10 cellular contexts compared by ENCODE assay signal in genomic region chr1:24694380-24694843, GRCh38. TPM values are rescaled to one million over a fixed set of nuclear protein-coding genes. Genes with fewer than 3 reads are reported as not detected.
DNase-seq lines count a peak whose midpoint lies in the region; ATAC-seq, FAIRE-seq and TF ChIP-seq lines count a peak whose summit lies in the region.
"Had no signal": no experiment of that assay in that cellular context is flagged by ENCODE, and none has a peak within 500 bp of the region (broad histone marks: within the 10 kb centered on the region; RNA-seq: fewer than 3 reads in every experiment).

No MANE protein-coding gene starts in this region.

- peaks cover 8% of the 10 kb centered on the region for H3K4me1 Mint-ChIP-seq in astrocyte (ENCODE audit: low read depth, unreplicated experiment)
- peaks cover 8 to 32% of the 10 kb centered on the region in 2 donors for H3K4me1 Mint-ChIP-seq in natural killer cell treated with Interleukin-12 subunit alpha and Interleukin-12 subunit beta and Interleukin-15 and Interleukin-18, amount 100 ng/mL, for 72 hours (ENCODE audit: low read depth in 2 of 2)

- peak overlapping the region; percentile 12 for H3K27ac Mint-ChIP-seq in astrocyte (ENCODE audit: unreplicated experiment)
- peak overlapping the region; percentile 69 to 99 for H3K27ac Mint-ChIP-seq in natural killer cell treated with Interleukin-12 subunit alpha and Interleukin-12 subunit beta and Interleukin-15 and Interleukin-18, amount 100 ng/mL, for 72 hours

- ATAC-seq in natural killer cell treated with Interleukin-12 subunit alpha and Interleukin-12 subunit beta and Interleukin-15 and Interleukin-18, amount 100 ng/mL, for 72 hours = peak; percentile 80 to 94
- ATAC-seq in GM19455 (IDR thresholded peaks at IDR 0.05; ENCODE audit: unreplicated experiment) (no peak), HG02885 (IDR thresholded peaks at IDR 0.05; ENCODE audit: poor library complexity, unreplicated experiment) (no peak)

- no peak overlapping the region for H3K4me3 Mint-ChIP-seq in astrocyte (ENCODE audit: unreplicated experiment)
- peak overlapping the region; percentile 72 for H3K4me3 Mint-ChIP-seq in natural killer cell treated with Interleukin-12 subunit alpha and Interleukin-12 subunit beta and Interleukin-15 and Interleukin-18, amount 100 ng/mL, for 72 hours

- TF ChIP-seq CTCF in GM12865 (IDR thresholded peaks at IDR 0.05; ENCODE audit: insufficient read depth, low read depth, low read length, missing control alignments) (no peak), astrocyte (IDR thresholded peaks at IDR 0.05; ENCODE audit: insufficient read depth, low read depth, low read length) (no peak), tibial artery (IDR thresholded peaks at IDR 0.05) (no peak)

- no peak overlapping the region for H3K9ac ChIP-seq in astrocyte (ENCODE audit: low read length)

- H3K4me3 ChIP-seq in GM12865 (ENCODE audit: low read depth, low read length) (no peak overlapping the region), astrocyte (ENCODE audit: insufficient read depth, low read depth, low read length) (no peak overlapping the region), tibial artery (no peak overlapping the region)
- H3K4me3 ChIP-seq: SJSA1 had no signal

- H3K27ac ChIP-seq in astrocyte (ENCODE audit: low read depth, low read length) (no peak overlapping the region), tibial artery (no peak overlapping the region)
- H3K27ac ChIP-seq: SJSA1 had no signal

- H3K36me3 ChIP-seq in astrocyte (ENCODE audit: insufficient read depth, low read length) = no peaks in the 10 kb centered on the region
- H3K36me3 ChIP-seq in tibial artery = no peaks in the 10 kb centered on the region
- H3K36me3 ChIP-seq: SJSA1 had no signal

- intact Hi-C loops in tibial artery (cut with DNase I; ENCODE audit: low total_unique reads) = loop anchor here (10.0 kb wide), 1 partner anchor 50 kb away; the partner anchor contains the start of gene CLIC4

- peaks cover 5% of the 10 kb centered on the region for H3K9me3 Mint-ChIP-seq in astrocyte (ENCODE audit: unreplicated experiment)
- H3K9me3 Mint-ChIP-seq in natural killer cell treated with Interleukin-12 subunit alpha and Interleukin-12 subunit beta and Interleukin-15 and Interleukin-18, amount 100 ng/mL, for 72 hours = no peaks in the 10 kb centered on the region

- H3K27me3 ChIP-seq in astrocyte (ENCODE audit: insufficient read depth, low read length) (no peaks in the 10 kb centered on the region), tibial artery (no peaks in the 10 kb centered on the region)
- H3K27me3 ChIP-seq: SJSA1 had no signal

- DNase-seq in GM12865 (ENCODE audit: low read depth) (peak; percentile 79), NCI-H1436 treated with DMSO at 0.1 percent for 48 hours (lab: John Stamatoyannopoulos, UW) (peak; percentile 97), astrocyte (ENCODE audit: low read depth) (peak; percentile 81), SKM-1 (lab: John Stamatoyannopoulos, UW; ENCODE audit: unreplicated experiment) (no peak), tibial artery (no peak)
- DNase-seq in natural killer cell treated with Interleukin-12 subunit alpha and Interleukin-12 subunit beta and Interleukin-15 and Interleukin-18, amount 100 ng/mL, for 72 hours (ENCODE audit: low spot score) = peak; percentile 74

- FAIRE-seq in astrocyte (lab: Jason Lieb, UNC) = no peak
- FAIRE-seq: colon had no signal

- H3K4me1 ChIP-seq in astrocyte (ENCODE audit: insufficient read depth, low read length) (peaks cover 6% of the 10 kb centered on the region), tibial artery (peaks cover 0 to 13% (median 0%) of the 10 kb centered on the region in 4 donors)
- H3K4me1 ChIP-seq: SJSA1 had no signal

- H2AFZ ChIP-seq in astrocyte (ENCODE audit: low read depth, low read length) = no peak overlapping the region

- no peaks in the 10 kb centered on the region for H4K20me1 ChIP-seq in astrocyte (ENCODE audit: insufficient read depth, low read length)

- H3K9me3 ChIP-seq in astrocyte (ENCODE audit: insufficient read depth, low read depth, low read length) (no peaks in the 10 kb centered on the region), tibial artery (no peaks in the 10 kb centered on the region)
- H3K9me3 ChIP-seq: SJSA1 had no signal

- no peaks in the 10 kb centered on the region for H3K79me2 ChIP-seq in astrocyte (ENCODE audit: insufficient read depth, low read length)

- H3K36me3 Mint-ChIP-seq in astrocyte (ENCODE audit: low read depth, unreplicated experiment) = peaks cover 3% of the 10 kb centered on the region
- H3K36me3 Mint-ChIP-seq in natural killer cell treated with Interleukin-12 subunit alpha and Interleukin-12 subunit beta and Interleukin-15 and Interleukin-18, amount 100 ng/mL, for 72 hours = no peaks in the 10 kb centered on the region

- H3K4me2 ChIP-seq in astrocyte (ENCODE audit: low read length) = peak overlapping the region; percentile 37

- H3K27me3 Mint-ChIP-seq in astrocyte (ENCODE audit: low read depth, unreplicated experiment) = peaks cover 3% of the 10 kb centered on the region
- no peaks in the 10 kb centered on the region for H3K27me3 Mint-ChIP-seq in natural killer cell treated with Interleukin-12 subunit alpha and Interleukin-12 subunit beta and Interleukin-15 and Interleukin-18, amount 100 ng/mL, for 72 hours

RNA-seq across cellular contexts. Expression of gene CLIC4, which starts 50.8 kb away (rescaled TPM):
- total RNA-seq in astrocyte = 353 and 375 TPM in 2 replicates
- 10 to 100 TPM; 11.0 to 14.0 TPM for total RNA-seq in natural killer cell treated with Interleukin-12 subunit alpha and Interleukin-12 subunit beta and Interleukin-15 and Interleukin-18, amount 100 ng/mL, for 72 hours

RNA-seq across cellular contexts. Expression of gene SRRM1, which starts 51.3 kb away (rescaled TPM):
- 124 and 138 TPM in 2 replicates for total RNA-seq in astrocyte
- 100 to 1,000 TPM; 177 to 254 TPM for total RNA-seq in natural killer cell treated with Interleukin-12 subunit alpha and Interleukin-12 subunit beta and Interleukin-15 and Interleukin-18, amount 100 ng/mL, for 72 hours

Comparison
In these comparisons a context has a peak if more than half of its experiments do, and no peak if none do; other contexts are left out.
1. DNase-seq: peak in GM12865 (single experiment), NCI-H1436 treated with DMSO at 0.1 percent for 48 hours (single experiment), astrocyte (single experiment) and natural killer cell treated with Interleukin-12 subunit alpha and Interleukin-12 subunit beta and Interleukin-15 and Interleukin-18, amount 100 ng/mL, for 72 hours (single experiment); none in SKM-1 (single experiment) and tibial artery (0 of 2).
2. ATAC-seq: peak in natural killer cell treated with Interleukin-12 subunit alpha and Interleukin-12 subunit beta and Interleukin-15 and Interleukin-18, amount 100 ng/mL, for 72 hours (2 of 2); none in GM19455 (single experiment) and HG02885 (single experiment).
3. RNA of gene CLIC4, which starts 50.8 kb away (total RNA-seq): 353 to 375 TPM in astrocyte; 11.0 to 14.0 TPM in natural killer cell treated with Interleukin-12 subunit alpha and Interleukin-12 subunit beta and Interleukin-15 and Interleukin-18, amount 100 ng/mL, for 72 hours; every median in the first group is over 10 times any median in the second.